In the genomic region with DNA sequence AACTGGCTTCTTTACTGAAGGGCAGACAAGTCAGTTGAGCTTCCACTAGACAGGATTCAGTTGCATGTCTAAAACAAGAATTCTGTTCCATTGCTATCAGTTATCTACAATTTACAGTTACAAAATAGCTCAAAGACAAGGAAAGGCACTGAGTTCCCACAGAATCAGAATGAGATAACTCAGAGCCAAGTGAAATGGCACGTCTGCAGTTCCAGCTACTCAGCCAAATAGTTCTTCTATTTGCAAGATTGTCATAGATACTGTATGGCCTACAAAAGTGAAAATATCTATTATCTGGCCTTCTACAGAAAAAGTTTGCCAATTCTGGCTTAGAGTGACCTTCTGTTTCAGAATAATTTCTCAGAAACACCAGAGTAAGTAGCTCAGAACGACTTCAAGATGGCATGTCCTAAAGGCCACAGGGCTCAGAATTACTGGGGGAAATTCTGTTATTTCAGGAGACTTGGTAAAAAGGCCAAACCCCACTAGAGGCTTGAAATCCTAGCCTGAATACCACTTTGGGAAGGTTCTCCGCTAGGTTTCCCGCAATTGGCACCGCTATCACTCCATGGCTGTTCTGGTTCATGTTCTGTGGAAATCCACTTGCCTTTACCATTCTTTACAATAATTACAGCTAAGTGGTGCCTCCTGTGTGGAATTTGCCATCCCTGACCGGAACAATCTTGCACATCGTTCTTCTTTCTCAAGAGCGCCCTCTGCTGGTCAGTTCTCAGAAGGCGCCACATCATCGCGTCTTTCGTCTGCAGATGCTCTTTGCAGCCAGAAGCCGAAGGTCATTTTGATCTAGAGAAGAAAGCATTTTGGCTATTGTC, we compare ENCODE assay signal across 8 cellular contexts. TPM values are rescaled to one million over a fixed set of nuclear protein-coding genes. Genes with fewer than 3 reads are reported as not detected.
A peak's percentile ranks its signal among the peaks of the same experiment; 100 is the strongest.
DNase-seq lines count a peak whose midpoint lies in the region; FAIRE-seq and TF ChIP-seq lines count a peak whose summit lies in the region.

No MANE protein-coding gene starts in this region.

- no peak for TF ChIP-seq EP300 in suprapubic skin (IDR thresholded peaks at IDR 0.05)

- no peaks in the 10 kb centered on the region for H3K27me3 ChIP-seq in MG63
- H3K27me3 ChIP-seq in suprapubic skin = no peaks in the 10 kb centered on the region

- 19% methylated on average over 13 of the region's 13 CpGs for WGBS in suprapubic skin

- TF ChIP-seq CTCF in AG09319 (IDR thresholded peaks at IDR 0.05; ENCODE audit: low read depth, low read length) (peak; percentile 87), fibroblast of villous mesenchyme (IDR thresholded peaks at IDR 0.05; ENCODE audit: insufficient read depth, low read depth, low read length) (peak; percentile 90), suprapubic skin (IDR thresholded peaks at IDR 0.05) (peak; percentile 75 to 89)

- H3K4me3 ChIP-seq in MG63 (no peak overlapping the region), fibroblast of villous mesenchyme (ENCODE audit: low read depth, low read length) (no peak overlapping the region), suprapubic skin (no peak overlapping the region)

- TF ChIP-seq POLR2A in suprapubic skin (IDR thresholded peaks at IDR 0.05) = no peak

- peak; percentile 57 for DNase-seq in AG09319 (ENCODE audit: extremely low read depth, low read depth)
- DNase-seq in GM19239 (ENCODE audit: insufficient read length, low spot score) = peak; percentile 42
- peak; percentile 34 for DNase-seq in MG63
- DNase-seq in RPMI7951 (ENCODE audit: low read depth) = peak; percentile 72
- peak; percentile 69 to 73 for DNase-seq in activated T-helper 1 cell treated with anti-CD3 and anti-CD28 coated beads, Interleukin-2, amount 50 U/mL, for 16 hours (ENCODE audit: low read depth in 1 of 2, low spot score in 1 of 2)
- DNase-seq in fibroblast of villous mesenchyme (ENCODE audit: low read depth) = peak; percentile 86
- peak in 53 of 56 donors; percentile 4 to 93 (median 64) for DNase-seq in nucleus accumbens (lab: John Stamatoyannopoulos, UW)
- peak; percentile 91 to 92 for DNase-seq in suprapubic skin (ENCODE audit: low spot score in 2 of 2)

- H3K4me1 ChIP-seq in suprapubic skin = peaks cover 7% of the 10 kb centered on the region

- no peaks in the 10 kb centered on the region for H3K36me3 ChIP-seq in MG63
- H3K36me3 ChIP-seq in suprapubic skin = no peaks in the 10 kb centered on the region

- no peak overlapping the region for H3K27ac ChIP-seq in suprapubic skin

- H3K9me3 ChIP-seq in MG63 (no peaks in the 10 kb centered on the region), suprapubic skin (no peaks in the 10 kb centered on the region)

- peak; percentile 100 for FAIRE-seq in GM19239 (lab: Jason Lieb, UNC)

RNA-seq across cellular contexts. Expression of a gene that starts 10.6 kb away (rescaled TPM):
- 76.2 and 77.2 TPM in 2 replicates for total RNA-seq in MG63 (2014; rRNA removed; shearing (Covaris generic); ENCODE audit: low replicate concordance)
- total RNA-seq in RPMI7951 (2014; rRNA removed; shearing (Covaris generic)) = 101 and 116 TPM in 2 replicates
- total RNA-seq in fibroblast of villous mesenchyme (49.3 and 64.3 TPM in 2 replicates), suprapubic skin (10 to 100 TPM; 28.2 to 63.5 (median 54.4) TPM)

Comparison
In these comparisons a context has a peak if more than half of its experiments do, and no peak if none do; other contexts are left out.
1. DNase-seq: peak in every context shown above with its lines; median percentile 92 in suprapubic skin; 86 in fibroblast of villous mesenchyme; 72 in RPMI7951; 71 in activated T-helper 1 cell treated with anti-CD3 and anti-CD28 coated beads, Interleukin-2, amount 50 U/mL, for 16 hours; 64 in nucleus accumbens; 57 in AG09319; 42 in GM19239; 34 in MG63.